Comparison of ENCODE assay signal across 8 cellular contexts in genomic region chr3:115147329-115148141, GRCh38. TPM values are rescaled to one million over a fixed set of nuclear protein-coding genes. Genes with fewer than 3 reads are reported as not detected.
DNase-seq lines count a peak whose midpoint lies in the region; ATAC-seq and TF ChIP-seq lines count a peak whose summit lies in the region.

No MANE protein-coding gene starts in this region.

- H3K27ac ChIP-seq in SU-DHL-6 (ENCODE audit: low read depth, low read length) (peak overlapping the region; percentile 66), thymus (ENCODE audit: low read depth) (peak overlapping the region; percentile 99)

- H3K4me3 ChIP-seq in GM12864 (ENCODE audit: low read depth, low read length) (peak overlapping the region; percentile 81), SU-DHL-6 (ENCODE audit: insufficient read depth, low read length, poor library complexity, severe bottlenecking) (peak overlapping the region; percentile 88), thymus (ENCODE audit: low read length) (peak overlapping the region; percentile 97)

- peaks cover 2% of the 10 kb centered on the region for H3K4me1 ChIP-seq in thymus (ENCODE audit: control insufficient read depth, insufficient read depth, low read length)

- H4K20me1 ChIP-seq in SU-DHL-6 (ENCODE audit: low read depth, low read length), result no peaks in the 10 kb centered on the region

- H3K36me3 ChIP-seq in SU-DHL-6 (ENCODE audit: low read length) (no peaks in the 10 kb centered on the region), thymus (ENCODE audit: control insufficient read depth, insufficient read depth) (no peaks in the 10 kb centered on the region)

- H3F3A ChIP-seq in SU-DHL-6 (ENCODE audit: insufficient read depth), result no peaks in the 10 kb centered on the region

- peaks cover 31% of the 10 kb centered on the region for H3K4me1 Mint-ChIP-seq in activated naive CD8-positive, alpha-beta T cell treated with anti-CD3 and anti-CD28 coated beads, Interleukin-2, amount 50 U/mL, for 24 hours
- peaks cover 14% of the 10 kb centered on the region for H3K4me1 Mint-ChIP-seq in osteocyte (ENCODE audit: unreplicated experiment)

- no peaks in the 10 kb centered on the region for H3K9me3 Mint-ChIP-seq in activated naive CD8-positive, alpha-beta T cell treated with anti-CD3 and anti-CD28 coated beads, Interleukin-2, amount 50 U/mL, for 24 hours
- no peaks in the 10 kb centered on the region for H3K9me3 Mint-ChIP-seq in osteocyte (ENCODE audit: unreplicated experiment)

- H3K36me3 Mint-ChIP-seq in activated naive CD8-positive, alpha-beta T cell treated with anti-CD3 and anti-CD28 coated beads, Interleukin-2, amount 50 U/mL, for 24 hours (ENCODE audit: low read depth), result peaks cover 4% of the 10 kb centered on the region
- no peaks in the 10 kb centered on the region for H3K36me3 Mint-ChIP-seq in osteocyte (ENCODE audit: unreplicated experiment)

- peak; percentile 78 for ATAC-seq in HG02678 (IDR thresholded peaks at IDR 0.05; ENCODE audit: unreplicated experiment)
- peak; percentile 87 for ATAC-seq in activated naive CD8-positive, alpha-beta T cell treated with anti-CD3 and anti-CD28 coated beads, Interleukin-2, amount 50 U/mL, for 24 hours
- peak; percentile 94 for ATAC-seq in Right ventricle myocardium inferior

- H3K9ac ChIP-seq in SU-DHL-6 (ENCODE audit: low read length), result peak overlapping the region; percentile 75

- peak overlapping the region; percentile 96 for H3K27ac Mint-ChIP-seq in activated naive CD8-positive, alpha-beta T cell treated with anti-CD3 and anti-CD28 coated beads, Interleukin-2, amount 50 U/mL, for 24 hours
- H3K27ac Mint-ChIP-seq in osteocyte (ENCODE audit: unreplicated experiment), result peak overlapping the region; percentile 99

- H3K27me3 ChIP-seq in SU-DHL-6 (ENCODE audit: low read length) (no peaks in the 10 kb centered on the region), thymus (ENCODE audit: control insufficient read depth, insufficient read depth) (no peaks in the 10 kb centered on the region)

- H3K4me2 ChIP-seq in SU-DHL-6 (ENCODE audit: low read depth, low read length, poor library complexity, severe bottlenecking), result peak overlapping the region; percentile 84

- WGBS in thymus, result under 1% methylated on average over 54 of the region's 54 CpGs

- H3K4me3 Mint-ChIP-seq in activated naive CD8-positive, alpha-beta T cell treated with anti-CD3 and anti-CD28 coated beads, Interleukin-2, amount 50 U/mL, for 24 hours, result peak overlapping the region; percentile 93
- H3K4me3 Mint-ChIP-seq in osteocyte (ENCODE audit: unreplicated experiment), result peak overlapping the region; percentile 89

- peak overlapping the region; percentile 82 for H2AFZ ChIP-seq in SU-DHL-6 (ENCODE audit: low read depth, low read length, severe bottlenecking)

- H3K79me2 ChIP-seq in SU-DHL-6 (ENCODE audit: insufficient read depth, low read length), result no peaks in the 10 kb centered on the region

- peak; percentile 100 for DNase-seq in GM12864 (ENCODE audit: low read depth)
- peak; percentile 100 for DNase-seq in NCI-H1105 treated with DMSO at 0.1 percent for 48 hours (lab: John Stamatoyannopoulos, UW)
- peak; percentile 91 for DNase-seq in activated naive CD8-positive, alpha-beta T cell treated with anti-CD3 and anti-CD28 coated beads, Interleukin-2, amount 50 U/mL, for 24 hours
- DNase-seq in Right ventricle myocardium inferior (ENCODE audit: missing footprints), result peak; percentile 99
- peak; percentile 98 for DNase-seq in osteocyte (ENCODE audit: extremely low spot score, unreplicated experiment)

- H3K9me3 ChIP-seq in SU-DHL-6 (ENCODE audit: insufficient read depth, low read length) (no peaks in the 10 kb centered on the region), thymus (ENCODE audit: control insufficient read depth) (no peaks in the 10 kb centered on the region)

- H3K27me3 Mint-ChIP-seq in activated naive CD8-positive, alpha-beta T cell treated with anti-CD3 and anti-CD28 coated beads, Interleukin-2, amount 50 U/mL, for 24 hours, result no peaks in the 10 kb centered on the region
- H3K27me3 Mint-ChIP-seq in osteocyte (ENCODE audit: unreplicated experiment), result no peaks in the 10 kb centered on the region

- H3K9me2 ChIP-seq in SU-DHL-6 (replicated peaks; ENCODE audit: insufficient read depth, low read length), result no peaks in the 10 kb centered on the region

- TF ChIP-seq CTCF in GM12864 (IDR thresholded peaks at IDR 0.05; ENCODE audit: low read depth, low read length, missing control alignments) (no peak), SU-DHL-6 (IDR thresholded peaks at IDR 0.05; ENCODE audit: insufficient read depth, low read length, poor library complexity, severe bottlenecking) (no peak), osteocyte (IDR thresholded peaks at IDR 0.05) (no peak)

- intact Hi-C loops in Right ventricle myocardium inferior (cut with DNase I), result loop anchor here (2.0 kb wide), 2 partner anchors 49 to 1401 kb away; partner anchors contain the start of genes ATP6V1A and NAA50

RNA-seq across cellular contexts. Expression of gene ZBTB20, which starts 0.4 kb away (rescaled TPM):
- total RNA-seq in Right ventricle myocardium inferior (55.7 TPM), osteocyte (19.1 and 23.3 TPM in 2 replicates)
- polyA plus RNA-seq in thymus, result 1.2 TPM

Comparison
In these comparisons a context has a peak if more than half of its experiments do, and no peak if none do; other contexts are left out.
1. Peak in every context shown above with its lines: DNase-seq, ATAC-seq, H3K4me3 ChIP-seq and H3K27ac ChIP-seq.